7 cellular contexts compared by ENCODE assay signal in the genomic region with DNA sequence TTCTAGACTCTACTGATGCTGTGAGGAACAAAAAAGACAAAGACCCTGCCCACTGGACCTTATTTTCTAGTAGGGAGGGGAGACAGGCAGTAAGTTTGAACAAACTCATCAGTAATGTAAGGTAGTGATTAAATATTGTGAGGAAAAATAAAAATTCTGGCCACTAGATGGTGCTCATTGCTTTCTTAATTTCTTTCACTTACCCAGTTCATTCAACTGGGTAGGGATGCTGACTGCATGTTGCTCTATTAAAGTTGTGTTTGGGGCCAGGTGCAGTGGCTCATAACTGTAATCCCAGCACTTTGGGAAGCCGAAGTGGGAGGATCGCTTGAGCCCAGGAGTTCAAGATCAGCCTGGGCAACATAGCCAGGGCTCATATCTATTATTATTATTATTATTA. TPM values are rescaled to one million over a fixed set of nuclear protein-coding genes. Genes with fewer than 3 reads are reported as not detected.
DNase-seq lines count a peak whose midpoint lies in the region; ATAC-seq, FAIRE-seq and TF ChIP-seq lines count a peak whose summit lies in the region.

No MANE protein-coding gene starts in this region.

- DNase-seq in GDM1 (lab: John Stamatoyannopoulos, UW) = peak; percentile 22
- peak; percentile 76 for DNase-seq in NCI-H748 (lab: John Stamatoyannopoulos, UW; ENCODE audit: unreplicated experiment)
- DNase-seq in body of pancreas = peak in 1 of 4 donors; percentile 32
- DNase-seq in thyroid gland = peak; percentile 35

- no peak for TF ChIP-seq POLR2A in body of pancreas (IDR thresholded peaks at IDR 0.05)
- TF ChIP-seq POLR2A in thyroid gland (IDR thresholded peaks at IDR 0.05) = no peak

- H3K4me1 ChIP-seq in body of pancreas (no peaks in the 10 kb centered on the region), thyroid gland (peaks cover 0 to 2% of the 10 kb centered on the region in 2 donors)

- H3K27ac ChIP-seq in body of pancreas (no peak overlapping the region), thyroid gland (no peak overlapping the region)

- H3K36me3 ChIP-seq in body of pancreas (replicated peaks in 1 of 2; ENCODE audit: insufficient read depth in 1 of 2, low read depth in 2 of 2) = no peaks in the 10 kb centered on the region
- H3K36me3 ChIP-seq in thyroid gland = no peaks in the 10 kb centered on the region

- peak; percentile 98 for FAIRE-seq in islet of Langerhans (lab: Jason Lieb, UNC)

- no peak overlapping the region for H3K4me3 ChIP-seq in body of pancreas
- H3K4me3 ChIP-seq in thyroid gland (replicated peaks in 1 of 3) = no peak overlapping the region

- H3K27me3 ChIP-seq in body of pancreas (no peaks in the 10 kb centered on the region), thyroid gland (no peaks in the 10 kb centered on the region)

- 0 to 3% methylated on average over 2 of the region's 2 CpGs for WGBS in body of pancreas, 2 donors
- WGBS in thyroid gland, 2 donors = 2 to 5% methylated on average over 2 of the region's 2 CpGs

- intact Hi-C loops in body of pancreas (cut with DNase I) = no loop called here
- intact Hi-C loops in thyroid gland (cut with DNase I) = loop anchor here (5.0 kb wide), 2 partner anchors 359 to 459 kb away; no protein-coding TSS in a partner anchor

- H3K9me3 ChIP-seq in body of pancreas (no peaks in the 10 kb centered on the region), thyroid gland (no peaks in the 10 kb centered on the region)

- TF ChIP-seq CTCF in body of pancreas (IDR thresholded peaks at IDR 0.05) = peak; percentile 38 to 80 (median 66)
- peak in 5 of 6 experiments; percentile 29 to 75 (median 44) for TF ChIP-seq CTCF in thyroid gland (IDR thresholded peaks at IDR 0.05)

- ATAC-seq in GM21381 (IDR thresholded peaks at IDR 0.05; ENCODE audit: unreplicated experiment) (peak; percentile 90), HG03571 (IDR thresholded peaks at IDR 0.05; ENCODE audit: unreplicated experiment) (peak; percentile 68), body of pancreas (peak; percentile 94)

RNA-seq across cellular contexts. Expression of gene KYAT3, which starts 6.3 kb away (rescaled TPM):
- total RNA-seq in body of pancreas (10 to 100 TPM; 16.8 to 21.0 TPM), thyroid gland (10 to 100 TPM; 28.1 to 39.2 (median 29.5) TPM)

RNA-seq across cellular contexts. Expression of gene RBMXL1, which starts 6.3 kb away (rescaled TPM):
- total RNA-seq in body of pancreas (10 to 100 TPM; 11.2 to 13.5 TPM), thyroid gland (10 to 100 TPM; 13.3 to 22.8 (median 14.4) TPM)

RNA-seq across cellular contexts. Expression of gene GBP3, which starts 23.9 kb away (rescaled TPM):
- 1 to 10 TPM; 8.0 to 8.2 TPM for total RNA-seq in body of pancreas
- 10 to 100 TPM; 16.0 to 32.6 (median 21.2) TPM for total RNA-seq in thyroid gland
